In the genomic region with DNA sequence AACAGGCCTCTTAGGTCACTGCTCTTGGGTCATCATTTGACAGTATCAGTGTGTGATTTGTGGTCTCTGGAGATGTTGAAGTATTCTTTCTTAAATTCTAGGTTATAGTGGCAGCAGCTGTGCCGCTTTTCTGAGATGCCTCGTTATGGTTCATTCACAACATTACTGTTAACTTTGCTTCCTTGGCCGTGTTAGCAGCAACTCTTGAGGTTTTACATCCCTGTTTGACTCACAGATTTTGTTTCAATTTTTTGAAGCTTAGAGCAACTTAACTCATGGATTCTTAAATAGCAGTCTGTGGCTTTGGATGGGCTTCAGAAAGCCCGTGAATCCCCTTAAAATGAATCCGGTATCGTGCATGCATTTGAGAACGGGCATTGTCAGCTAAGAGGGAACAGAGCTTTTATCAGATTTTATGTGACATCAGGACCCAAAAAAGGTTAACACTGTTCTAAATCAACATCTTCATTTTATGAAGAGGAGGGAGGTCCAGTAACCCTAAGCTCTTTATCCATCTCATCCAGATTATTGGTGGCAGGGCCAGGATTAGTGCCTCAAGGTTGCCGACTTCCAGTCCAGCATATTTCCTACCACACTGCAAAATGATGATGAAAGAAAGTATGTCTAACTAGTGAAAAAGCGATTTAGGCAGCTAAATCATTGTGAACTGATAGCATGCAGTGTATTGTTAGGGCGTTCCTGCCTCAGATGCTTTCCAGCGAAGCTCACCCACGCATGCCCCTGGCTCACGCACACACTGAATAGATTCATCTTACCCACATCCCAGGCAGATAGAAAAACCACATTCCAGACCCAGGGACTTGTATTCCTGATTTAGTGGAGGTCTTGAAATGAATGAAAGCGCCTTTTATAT, we compare ENCODE assay signal across 10 cellular contexts. TPM values are rescaled to one million over a fixed set of nuclear protein-coding genes. Genes with fewer than 3 reads are reported as not detected.
A peak's percentile ranks its signal among the peaks of the same experiment; 100 is the strongest.
DNase-seq lines count a peak whose midpoint lies in the region; ATAC-seq and TF ChIP-seq lines count a peak whose summit lies in the region.
"Had no signal": no experiment of that assay in that cellular context is flagged by ENCODE, and none has a peak within 500 bp of the region (broad histone marks: within the 10 kb centered on the region; RNA-seq: fewer than 3 reads in every experiment).

No MANE protein-coding gene starts in this region.

- 0 out of 2 replicates have a peak, but pooled peaks cover 4% of the 10 kb centered on the region for H3K79me2 ChIP-seq in MM.1S (ENCODE audit: low read length)

- H3K9me2 ChIP-seq in MM.1S (replicated peaks; ENCODE audit: insufficient read depth, low read length) = no peaks in the 10 kb centered on the region

- H3K4me3 Mint-ChIP-seq in stimulated activated naive CD8-positive, alpha-beta T cell treated with anti-CD3 and anti-CD28 coated beads, Interleukin-15, Interleukin-2, amounts not matched to agents 100 ng/mL and 50 ng/mL, for 24 hours = peak overlapping the region; percentile 14
- peak overlapping the region in 1 of 2 donors; percentile 6 for H3K4me3 Mint-ChIP-seq in stimulated activated naive CD8-positive, alpha-beta T cell treated with anti-CD3 and anti-CD28 coated beads, Interleukin-15, amount 100 ng/mL, for 72 hours

- TF ChIP-seq CTCF in ascending aorta (IDR thresholded peaks at IDR 0.05) = no peak
- TF ChIP-seq CTCF in MM.1S (IDR thresholded peaks at IDR 0.05; ENCODE audit: low read length) = no peak

- H4K20me1 ChIP-seq in MM.1S (ENCODE audit: insufficient read depth, low read length) = no peaks in the 10 kb centered on the region

- ATAC-seq in stimulated activated naive CD8-positive, alpha-beta T cell treated with anti-CD3 and anti-CD28 coated beads, Interleukin-15, amount 100 ng/mL, for 72 hours = no peak
- ATAC-seq in GM21825 (IDR thresholded peaks at IDR 0.05; ENCODE audit: unreplicated experiment) (no peak), HG03460 (IDR thresholded peaks at IDR 0.05; ENCODE audit: unreplicated experiment) (no peak)

- H2AFZ ChIP-seq in MM.1S (ENCODE audit: low read length) = no peak overlapping the region

- intact Hi-C loops in ascending aorta (cut with DNase I) = loop anchor here (2.0 to 5.0 kb wide), 2 partner anchors 197 to 280 kb away; no protein-coding TSS in a partner anchor

- peaks cover 75% of the 10 kb centered on the region for H3K4me1 Mint-ChIP-seq in stimulated activated naive CD8-positive, alpha-beta T cell treated with anti-CD3 and anti-CD28 coated beads, Interleukin-15, Interleukin-2, amounts not matched to agents 100 ng/mL and 50 ng/mL, for 24 hours (ENCODE audit: low read depth)
- peaks cover 61% of the 10 kb centered on the region for H3K4me1 Mint-ChIP-seq in stimulated activated naive CD8-positive, alpha-beta T cell treated with anti-CD3 and anti-CD28 coated beads, Interleukin-15, amount 100 ng/mL, for 72 hours

- H3K4me1 ChIP-seq in ascending aorta (peaks cover 0 to 9% of the 10 kb centered on the region in 2 donors), muscle layer of colon (ENCODE audit: insufficient read depth, low read length) (peaks cover 44% of the 10 kb centered on the region), MM.1S (ENCODE audit: low read length) (peaks cover 17% of the 10 kb centered on the region)

- H3K27ac ChIP-seq in ascending aorta = peak overlapping the region; percentile 6 to 21
- H3K27ac ChIP-seq in muscle layer of colon (ENCODE audit: low read depth, low read length) = peak overlapping the region; percentile 96
- no peak overlapping the region for H3K27ac ChIP-seq in MM.1S (ENCODE audit: low read length)

- peaks cover 6% of the 10 kb centered on the region for H3K27me3 Mint-ChIP-seq in stimulated activated naive CD8-positive, alpha-beta T cell treated with anti-CD3 and anti-CD28 coated beads, Interleukin-15, Interleukin-2, amounts not matched to agents 100 ng/mL and 50 ng/mL, for 24 hours
- peaks cover 16% of the 10 kb centered on the region for H3K27me3 Mint-ChIP-seq in stimulated activated naive CD8-positive, alpha-beta T cell treated with anti-CD3 and anti-CD28 coated beads, Interleukin-15, amount 100 ng/mL, for 72 hours

- DNase-seq in stimulated activated naive CD8-positive, alpha-beta T cell treated with anti-CD3 and anti-CD28 coated beads, Interleukin-15, amount 100 ng/mL, for 72 hours = no peak
- DNase-seq in ascending aorta (ENCODE audit: low spot score in 2 of 2) (no peak), MM.1S (no peak), NCI-H345 (lab: John Stamatoyannopoulos, UW) (no peak)
- DNase-seq: NCI-H1930; stimulated activated CD8-positive, alpha-beta memory T cell treated with anti-CD3 and anti-CD28 coated beads, Interleukin-4, amount 100 ng/mL, for 48 hours had no signal

- H3F3A ChIP-seq in MM.1S (ENCODE audit: insufficient read depth, low read length) = 0 out of 2 replicates have a peak, but pooled peaks cover 3% of the 10 kb centered on the region

- no peaks in the 10 kb centered on the region for H3K9me3 Mint-ChIP-seq in stimulated activated naive CD8-positive, alpha-beta T cell treated with anti-CD3 and anti-CD28 coated beads, Interleukin-15, Interleukin-2, amounts not matched to agents 100 ng/mL and 50 ng/mL, for 24 hours
- H3K9me3 Mint-ChIP-seq in stimulated activated naive CD8-positive, alpha-beta T cell treated with anti-CD3 and anti-CD28 coated beads, Interleukin-15, amount 100 ng/mL, for 72 hours = no peaks in the 10 kb centered on the region

- H3K27ac Mint-ChIP-seq in stimulated activated naive CD8-positive, alpha-beta T cell treated with anti-CD3 and anti-CD28 coated beads, Interleukin-15, Interleukin-2, amounts not matched to agents 100 ng/mL and 50 ng/mL, for 24 hours = no peak overlapping the region
- H3K27ac Mint-ChIP-seq in stimulated activated naive CD8-positive, alpha-beta T cell treated with anti-CD3 and anti-CD28 coated beads, Interleukin-15, amount 100 ng/mL, for 72 hours = no peak overlapping the region

- H3K4me2 ChIP-seq in MM.1S (ENCODE audit: low read depth, low read length) = no peak overlapping the region

- peaks cover 12% of the 10 kb centered on the region for H3K36me3 Mint-ChIP-seq in stimulated activated naive CD8-positive, alpha-beta T cell treated with anti-CD3 and anti-CD28 coated beads, Interleukin-15, Interleukin-2, amounts not matched to agents 100 ng/mL and 50 ng/mL, for 24 hours (ENCODE audit: low read depth)

- H3K4me3 ChIP-seq in ascending aorta (peak overlapping the region; percentile 80 to 91), muscle layer of colon (ENCODE audit: low read depth in 1 of 2, low read length in 2 of 2) (peak overlapping the region in 1 of 2 donors; percentile 95), MM.1S (ENCODE audit: low read length) (no peak overlapping the region)

- no peak overlapping the region for H3K9ac ChIP-seq in muscle layer of colon (ENCODE audit: low read length)
- no peak overlapping the region for H3K9ac ChIP-seq in MM.1S (ENCODE audit: low read length)

- H3K9me3 ChIP-seq in ascending aorta = no peaks in the 10 kb centered on the region
- no peaks in the 10 kb centered on the region for H3K9me3 ChIP-seq in muscle layer of colon (ENCODE audit: low read length)
- H3K9me3 ChIP-seq in MM.1S (replicated peaks; ENCODE audit: insufficient read depth, low read length) = no peaks in the 10 kb centered on the region

- peaks cover 0 to 16% of the 10 kb centered on the region in 2 donors for H3K36me3 ChIP-seq in ascending aorta
- peaks cover 38% of the 10 kb centered on the region for H3K36me3 ChIP-seq in muscle layer of colon (ENCODE audit: insufficient read depth, low read length)
- H3K36me3 ChIP-seq in MM.1S (replicated peaks; ENCODE audit: insufficient read depth, low read length) = no peaks in the 10 kb centered on the region

- H3K27me3 ChIP-seq in ascending aorta (no peaks in the 10 kb centered on the region), muscle layer of colon (ENCODE audit: control insufficient read depth in 1 of 2, insufficient read depth in 2 of 2, low read length in 2 of 2) (no peaks in the 10 kb centered on the region), MM.1S (replicated peaks; ENCODE audit: insufficient read depth, low read length) (no peaks in the 10 kb centered on the region)

RNA-seq across cellular contexts. Expression of gene TRIB2, which starts 5.1 kb away (rescaled TPM):
- 55.6 TPM for total RNA-seq in ascending aorta
